ENCODE assay signal across 18 cellular contexts in the genomic region with DNA sequence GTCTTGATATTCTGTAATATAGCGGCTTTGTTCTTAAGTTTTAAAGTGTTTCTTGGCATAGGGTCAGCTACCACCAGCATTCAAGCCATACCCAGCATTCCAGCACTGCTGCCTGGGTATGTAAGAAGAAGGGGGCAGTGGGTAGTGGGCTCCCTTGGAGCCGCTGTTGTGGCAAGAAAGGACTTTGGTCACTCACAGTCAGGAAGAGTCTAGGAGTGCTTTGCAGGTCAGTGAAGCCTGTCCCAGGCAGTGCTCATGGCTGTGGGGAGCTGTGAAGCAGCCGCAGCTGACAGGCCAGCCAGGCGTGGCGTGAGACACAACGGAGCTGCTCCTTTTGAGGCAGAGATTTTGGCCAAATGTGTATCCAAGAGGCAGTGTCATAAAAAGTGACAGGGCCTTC.
DNase-seq lines count a peak whose midpoint lies in the region; ATAC-seq, FAIRE-seq and TF ChIP-seq lines count a peak whose summit lies in the region.
"Had no signal": no experiment of that assay in that cellular context is flagged by ENCODE, and none has a peak within 500 bp of the region (broad histone marks: within the 10 kb centered on the region; RNA-seq: fewer than 3 reads in every experiment).

No MANE protein-coding gene starts in this region.

- intact Hi-C loops in right cardiac atrium (cut with DNase I) (no loop called here), aorta (cut with DNase I) (no loop called here), esophagus squamous epithelium (cut with DNase I) (no loop called here)

- H3K4me3 Mint-ChIP-seq in astrocyte (ENCODE audit: unreplicated experiment) (no peak overlapping the region), nephron progenitor cell (no peak overlapping the region)
- H3K4me3 Mint-ChIP-seq: activated CD8-positive, alpha-beta memory T cell treated with anti-CD3 and anti-CD28 coated beads, Interleukin-2, amount 10 ng/mL, durations not matched to agents 7 days and 5 days; CD8-positive, alpha-beta T cell; mesothelial cell of epicardium; neural crest cell; stimulated activated memory B cell treated with anti-CD40 and anti-IgM and Interleukin-4, amounts not matched to agents 10 μg/mL and 1 μg/mL and 100 μg/mL, for 72 hours had no signal

- H3K4me2 ChIP-seq in astrocyte (ENCODE audit: low read length) = no peak overlapping the region

- no peak for TF ChIP-seq POLR2A in esophagus squamous epithelium (IDR thresholded peaks at IDR 0.05)

- no peaks in the 10 kb centered on the region for H4K20me1 ChIP-seq in astrocyte (ENCODE audit: insufficient read depth, low read length)

- H3K9me3 Mint-ChIP-seq in astrocyte (ENCODE audit: unreplicated experiment) = no peaks in the 10 kb centered on the region
- no peaks in the 10 kb centered on the region for H3K9me3 Mint-ChIP-seq in nephron progenitor cell
- H3K9me3 Mint-ChIP-seq: CD8-positive, alpha-beta T cell; mesothelial cell of epicardium; neural crest cell; stimulated activated memory B cell treated with anti-CD40 and anti-IgM and Interleukin-4, amounts not matched to agents 10 μg/mL and 1 μg/mL and 100 μg/mL, for 72 hours had no signal

- H3K4me1 Mint-ChIP-seq in astrocyte (ENCODE audit: low read depth, unreplicated experiment) = peaks cover 3% of the 10 kb centered on the region
- H3K4me1 Mint-ChIP-seq in nephron progenitor cell = peaks cover 35% of the 10 kb centered on the region
- H3K4me1 Mint-ChIP-seq: neural crest cell; stimulated activated memory B cell treated with anti-CD40 and anti-IgM and Interleukin-4, amounts not matched to agents 10 μg/mL and 1 μg/mL and 100 μg/mL, for 72 hours had no signal

- WGBS in right cardiac atrium = 75% methylated on average over 6 of the region's 6 CpGs
- 77 to 80% methylated on average over 6 of the region's 6 CpGs for WGBS in aorta, 2 donors
- 93 to 98% methylated on average over 1 to 5 of the region's 6 CpGs for WGBS in esophagus squamous epithelium, 2 donors

- no peak for FAIRE-seq in astrocyte (lab: Jason Lieb, UNC)

- H3K4me1 ChIP-seq in astrocyte (ENCODE audit: insufficient read depth, low read length) = peaks cover 12% of the 10 kb centered on the region
- no peaks in the 10 kb centered on the region for H3K4me1 ChIP-seq in right cardiac atrium (ENCODE audit: control insufficient read depth, insufficient read depth, low read length)
- H3K4me1 ChIP-seq in aorta (ENCODE audit: control insufficient read depth in 1 of 2, insufficient read depth in 2 of 2, low read length in 2 of 2) = no peaks in the 10 kb centered on the region
- H3K4me1 ChIP-seq in esophagus squamous epithelium = no peaks in the 10 kb centered on the region

- H3K27ac Mint-ChIP-seq in astrocyte (ENCODE audit: unreplicated experiment) (no peak overlapping the region), nephron progenitor cell (peak overlapping the region; percentile 88)
- H3K27ac Mint-ChIP-seq: activated CD8-positive, alpha-beta memory T cell treated with anti-CD3 and anti-CD28 coated beads, Interleukin-2, amount 10 ng/mL, durations not matched to agents 7 days and 5 days; CD8-positive, alpha-beta T cell; mesothelial cell of epicardium; stimulated activated memory B cell treated with anti-CD40 and anti-IgM and Interleukin-4, amounts not matched to agents 10 μg/mL and 1 μg/mL and 100 μg/mL, for 72 hours had no signal

- H3K79me2 ChIP-seq in astrocyte (ENCODE audit: insufficient read depth, low read length) = no peaks in the 10 kb centered on the region

- H2AFZ ChIP-seq in astrocyte (ENCODE audit: low read depth, low read length) = no peak overlapping the region

- no peaks in the 10 kb centered on the region for H3K27me3 Mint-ChIP-seq in astrocyte (ENCODE audit: low read depth, unreplicated experiment)
- no peaks in the 10 kb centered on the region for H3K27me3 Mint-ChIP-seq in nephron progenitor cell (ENCODE audit: low read depth, poor library complexity)
- H3K27me3 Mint-ChIP-seq: activated CD8-positive, alpha-beta memory T cell treated with anti-CD3 and anti-CD28 coated beads, Interleukin-2, amount 10 ng/mL, durations not matched to agents 7 days and 5 days; stimulated activated memory B cell treated with anti-CD40 and anti-IgM and Interleukin-4, amounts not matched to agents 10 μg/mL and 1 μg/mL and 100 μg/mL, for 72 hours had no signal

- H3K36me3 Mint-ChIP-seq in astrocyte (ENCODE audit: low read depth, unreplicated experiment) (no peaks in the 10 kb centered on the region), nephron progenitor cell (ENCODE audit: low read depth) (no peaks in the 10 kb centered on the region)
- H3K36me3 Mint-ChIP-seq: activated CD8-positive, alpha-beta memory T cell treated with anti-CD3 and anti-CD28 coated beads, Interleukin-2, amount 10 ng/mL, durations not matched to agents 7 days and 5 days had no signal

- H3K27ac ChIP-seq in astrocyte (ENCODE audit: low read depth, low read length) (peak overlapping the region; percentile 39), right cardiac atrium (ENCODE audit: low read length) (peak overlapping the region; percentile 56), aorta (ENCODE audit: low read depth in 1 of 2, low read length in 2 of 2) (no peak overlapping the region), esophagus squamous epithelium (no peak overlapping the region)
- H3K27ac ChIP-seq: thoracic aorta had no signal

- in situ Hi-C loops in Caki2 (cut with HindIII; ENCODE audit: low pct_unique_long_range_greater_than_20kb, low sequenced_read_pairs) = no loop called here

- TF ChIP-seq CTCF in astrocyte (IDR thresholded peaks at IDR 0.05; ENCODE audit: insufficient read depth, low read depth, low read length) = no peak
- no peak for TF ChIP-seq CTCF in nephron progenitor cell (IDR thresholded peaks at IDR 0.05)
- no peak for TF ChIP-seq CTCF in esophagus squamous epithelium (IDR thresholded peaks at IDR 0.05)

- H3K9me3 ChIP-seq in astrocyte (ENCODE audit: insufficient read depth, low read depth, low read length) (no peaks in the 10 kb centered on the region), right cardiac atrium (ENCODE audit: control insufficient read depth, low read length) (no peaks in the 10 kb centered on the region), aorta (ENCODE audit: control insufficient read depth, low read length) (no peaks in the 10 kb centered on the region), esophagus squamous epithelium (no peaks in the 10 kb centered on the region)
- H3K9me3 ChIP-seq: thoracic aorta had no signal

- H3K27me3 ChIP-seq in astrocyte (ENCODE audit: insufficient read depth, low read length) = no peaks in the 10 kb centered on the region
- H3K27me3 ChIP-seq in right cardiac atrium (ENCODE audit: control insufficient read depth, insufficient read depth) = no peaks in the 10 kb centered on the region
- no peaks in the 10 kb centered on the region for H3K27me3 ChIP-seq in aorta (ENCODE audit: control insufficient read depth in 1 of 2, insufficient read depth in 2 of 2, low read length in 1 of 2)
- no peaks in the 10 kb centered on the region for H3K27me3 ChIP-seq in esophagus squamous epithelium

- DNase-seq in Caki2 (ENCODE audit: low read depth) (peak; percentile 92), astrocyte (ENCODE audit: low read depth) (peak; percentile 37), right cardiac atrium (peak; percentile 29 to 72 (median 65)), nephron progenitor cell (peak; percentile 58), DMS153 treated with DMSO at 0.1 percent for 48 hours (lab: John Stamatoyannopoulos, UW; ENCODE audit: unreplicated experiment) (no peak), aorta (no peak), esophagus squamous epithelium (lab: John Stamatoyannopoulos, UW) (no peak)
- DNase-seq: activated CD4-positive, alpha-beta T cell treated with anti-CD3 and anti-CD28 coated beads for 4 hours; activated CD8-positive, alpha-beta memory T cell treated with anti-CD3 and anti-CD28 coated beads, Interleukin-2, amount 10 ng/mL, durations not matched to agents 7 days and 5 days; CD8-positive, alpha-beta T cell; NCI-H1048; NCI-H1930; stimulated activated CD4-positive, alpha-beta T cell treated with anti-CD3 and anti-CD28 coated beads, Interleukin-15, amount 100 ng/mL, for 24 hours had no signal

- H3K4me3 ChIP-seq in astrocyte (ENCODE audit: insufficient read depth, low read depth, low read length) (no peak overlapping the region), right cardiac atrium (ENCODE audit: low read length) (no peak overlapping the region), aorta (ENCODE audit: low read length in 2 of 2) (no peak overlapping the region), esophagus squamous epithelium (no peak overlapping the region)
- H3K4me3 ChIP-seq: thoracic aorta had no signal

- ATAC-seq in right cardiac atrium (peak; percentile 84 to 90), aorta (ENCODE audit: low FRiP score) (no peak), GM21447 (IDR thresholded peaks at IDR 0.05; ENCODE audit: unreplicated experiment) (no peak)
- ATAC-seq: activated CD8-positive, alpha-beta memory T cell treated with anti-CD3 and anti-CD28 coated beads, Interleukin-2, amount 10 ng/mL, durations not matched to agents 7 days and 5 days; CD8-positive, alpha-beta T cell; stimulated activated memory B cell treated with anti-CD40 and anti-IgM and Interleukin-4, amounts not matched to agents 10 μg/mL and 1 μg/mL and 100 μg/mL, for 72 hours had no signal

- H3K36me3 ChIP-seq in astrocyte (ENCODE audit: insufficient read depth, low read length) (no peaks in the 10 kb centered on the region), aorta (ENCODE audit: control insufficient read depth in 1 of 2, insufficient read depth in 2 of 2, low read length in 1 of 2) (no peaks in the 10 kb centered on the region), esophagus squamous epithelium (no peaks in the 10 kb centered on the region)
- H3K36me3 ChIP-seq: thoracic aorta had no signal

- no peak overlapping the region for H3K9ac ChIP-seq in astrocyte (ENCODE audit: low read length)

Comparison
In these comparisons a context has a peak if more than half of its experiments do, and no peak if none do; other contexts are left out.
1. DNase-seq: peak in Caki2 (single experiment), astrocyte (single experiment), right cardiac atrium (3 of 3) and nephron progenitor cell (single experiment); none in DMS153 treated with DMSO at 0.1 percent for 48 hours (single experiment), aorta (0 of 2) and esophagus squamous epithelium (single experiment).
2. H3K27ac ChIP-seq: peak in astrocyte (single experiment) and right cardiac atrium (single experiment); none in aorta (0 of 2) and esophagus squamous epithelium (0 of 4).
3. ATAC-seq: peak in right cardiac atrium (2 of 2); none in aorta (single experiment) and GM21447 (single experiment).